8 cellular contexts compared by ENCODE assay signal in the genomic region with DNA sequence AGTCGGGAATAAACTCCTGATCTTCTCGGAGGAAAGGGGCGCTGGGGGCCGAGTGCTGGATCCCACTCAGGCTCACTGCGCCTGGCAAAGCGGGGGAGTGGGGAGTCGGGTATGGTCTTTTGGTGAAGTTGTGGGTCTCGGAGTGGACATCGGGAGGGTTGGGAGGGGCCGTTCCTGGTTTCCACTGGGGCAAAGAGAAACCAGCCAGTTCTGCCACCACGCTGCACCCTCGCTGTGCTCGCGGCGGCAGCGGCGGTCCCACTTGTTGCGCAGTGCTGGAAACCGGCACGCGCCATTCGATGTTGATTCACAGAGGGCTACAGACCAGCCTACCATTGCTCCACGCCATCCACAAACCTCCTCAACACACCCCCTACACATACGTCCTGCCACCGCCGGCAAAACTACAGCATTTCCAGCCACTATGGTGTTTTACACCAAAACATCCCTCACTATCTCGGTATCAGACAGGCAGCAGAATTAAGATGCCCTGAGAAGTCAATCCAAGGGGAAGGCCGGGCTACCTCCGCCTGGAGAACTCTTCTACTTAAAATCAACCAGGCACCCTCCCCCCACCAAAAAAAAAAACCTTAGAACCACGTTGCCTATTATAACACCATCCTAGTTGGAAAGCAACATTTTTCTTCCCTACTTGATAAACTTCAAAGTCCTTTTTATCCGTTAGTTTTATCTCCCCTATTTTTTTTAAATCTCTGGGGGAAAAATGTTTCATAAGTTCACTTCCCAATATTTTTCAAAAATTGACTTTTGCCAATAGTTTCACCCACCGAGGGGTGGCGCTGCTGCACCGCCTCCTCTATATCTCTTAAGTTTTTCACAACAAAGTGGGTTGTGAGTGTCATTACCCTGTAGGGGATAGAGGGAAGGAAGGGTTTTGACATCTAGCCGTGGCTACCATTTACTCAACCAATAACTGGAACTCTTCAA. TPM values are rescaled to one million over a fixed set of nuclear protein-coding genes. Genes with fewer than 3 reads are reported as not detected.
DNase-seq lines count a peak whose midpoint lies in the region; ATAC-seq and TF ChIP-seq lines count a peak whose summit lies in the region.

No MANE protein-coding gene starts in this region.

- H3K36me3 Mint-ChIP-seq in H9 (ENCODE audit: insufficient read depth in 1 of 3, low read depth in 3 of 3) (no peaks in the 10 kb centered on the region), endodermal cell (ENCODE audit: low read depth) (no peaks in the 10 kb centered on the region)

- H3K56ac ChIP-seq in H9 (ENCODE audit: insufficient read length, low read depth, low read length) = no peak overlapping the region

- no peaks in the 10 kb centered on the region for H3K79me2 ChIP-seq in H9 (ENCODE audit: insufficient read depth, low read length)

- no peak overlapping the region for H2BK120ac ChIP-seq in H9 (ENCODE audit: low read depth, low read length, poor library complexity, severe bottlenecking)

- WGBS in H9 (ENCODE audit: extremely low coverage, insufficient read length, low lambda C conversion rate) = no CpG with 5 or more reads among the region's 35 CpGs
- 2 to 3% methylated on average over 14 to 34 of the region's 35 CpGs for WGBS in endodermal cell (ENCODE audit: insufficient coverage in 1 of 2, insufficient read length in 1 of 2), 2 experiments

- DNase-seq in AG04450 (ENCODE audit: low read depth, low spot score) (no peak), H9 (peak; percentile 54), NCI-H774 (lab: John Stamatoyannopoulos, UW) (peak; percentile 81), endodermal cell (peak; percentile 82), middle frontal gyrus (ENCODE audit: extremely low spot score, low spot score) (peak; percentile 44)
- DNase-seq in activated CD8-positive, alpha-beta memory T cell treated with anti-CD3 and anti-CD28 coated beads, Interleukin-2, amount 50 U/mL, for 4 hours = peak; percentile 76
- peak; percentile 88 for DNase-seq in stimulated activated CD8-positive, alpha-beta memory T cell treated with anti-CD3 and anti-CD28 coated beads, Interleukin-4, amount 100 ng/mL, for 48 hours

- no peaks in the 10 kb centered on the region for H4K20me1 ChIP-seq in H9 (ENCODE audit: control insufficient read depth, insufficient read depth, insufficient read length)

- H3K27ac ChIP-seq in AG04450 (ENCODE audit: low read depth, low read length) (peak overlapping the region; percentile 98), H9 (ENCODE audit: insufficient read length, low read depth, low read length) (no peak overlapping the region), endodermal cell (ENCODE audit: low read depth, low read length) (no peak overlapping the region)

- ATAC-seq in HG03039 (IDR thresholded peaks at IDR 0.05; ENCODE audit: unreplicated experiment) = no peak

- H3T11ph ChIP-seq in H9 (ENCODE audit: low read length) = no peak overlapping the region

- H3K4me3 ChIP-seq in AG04450 (ENCODE audit: low read depth, low read length) = peak overlapping the region; percentile 75
- peak overlapping the region; percentile 85 for H3K4me3 ChIP-seq in endodermal cell (ENCODE audit: low read length)

- no peak overlapping the region for H2AFZ ChIP-seq in H9 (ENCODE audit: low read length)

- H3K27me3 ChIP-seq in AG04450 (ENCODE audit: control insufficient read depth, insufficient read depth, low read length) = no peaks in the 10 kb centered on the region
- H3K27me3 ChIP-seq in H9 (ENCODE audit: insufficient read depth, low read length) = peaks cover 4% of the 10 kb centered on the region; the same call in 1 of the 2 replicates
- peaks cover 34% of the 10 kb centered on the region for H3K27me3 ChIP-seq in endodermal cell (ENCODE audit: control insufficient read depth, insufficient read depth, low read length, poor library complexity, severe bottlenecking)

- TF ChIP-seq CTCF in AG04450 (IDR thresholded peaks at IDR 0.05; ENCODE audit: low read depth, low read length) = peak; percentile 89
- TF ChIP-seq CTCF in H9 (conservative IDR thresholded peaks at IDR 0.05) = peak; percentile 95
- TF ChIP-seq CTCF in endodermal cell (conservative IDR thresholded peaks at IDR 0.05) = peak; percentile 99

- H3K27ac Mint-ChIP-seq in H9 (0 out of 7 replicates have a peak overlapping the region, but pooled peaks of 1 of the 3 experiments have one; percentile 34), endodermal cell (no peak overlapping the region)

- no peak overlapping the region for H4K5ac ChIP-seq in H9 (ENCODE audit: insufficient read length, low read depth, low read length)

- CTCF ChIA-PET in AG04450 (lab: Charles Lee) = interaction anchor here (0.6 to 6.5 kb wide), 112 partner anchors 8 to 1494 kb away, joined by 3 to 314 read pairs (median 5); partner anchors contain the start of gene LPP

- H3K4ac ChIP-seq in H9 (ENCODE audit: low read depth, low read length) = no peak overlapping the region

- H3K9me3 Mint-ChIP-seq in H9 (no peaks in the 10 kb centered on the region; a peak in 1 of 5 replicates), endodermal cell (no peaks in the 10 kb centered on the region)

- no peak overlapping the region for H2BK5ac ChIP-seq in H9 (ENCODE audit: insufficient read length, low read length)

- peaks cover 44 to 51% of the 10 kb centered on the region in 2 experiments for H3K4me1 Mint-ChIP-seq in H9
- peaks cover 23% of the 10 kb centered on the region for H3K4me1 Mint-ChIP-seq in endodermal cell

- no peak overlapping the region for H3K23ac ChIP-seq in H9 (ENCODE audit: insufficient read length, low read depth, low read length)

- no peak overlapping the region for H4K91ac ChIP-seq in H9 (ENCODE audit: insufficient read length, low read depth, low read length)

- H2BK12ac ChIP-seq in H9 (ENCODE audit: insufficient read length, low read depth, low read length) = no peak overlapping the region

- H3K14ac ChIP-seq in H9 (ENCODE audit: insufficient read depth, low read length) = no peak overlapping the region

- peak overlapping the region; percentile 8 for H3K9ac ChIP-seq in H9 (ENCODE audit: extremely low read depth, insufficient read length, low read length)
- H3K9ac ChIP-seq in endodermal cell (ENCODE audit: extremely low read depth, low read length, poor library complexity, severe bottlenecking) = peak overlapping the region; percentile 6

- peaks cover 38% of the 10 kb centered on the region for H3K27me3 Mint-ChIP-seq in H9 (ENCODE audit: low read depth)
- H3K27me3 Mint-ChIP-seq in endodermal cell (ENCODE audit: insufficient read depth) = peaks cover 44% of the 10 kb centered on the region

- peak overlapping the region; percentile 16 for H3K18ac ChIP-seq in H9 (ENCODE audit: insufficient read length, low read depth, low read length)

- H3K4me2 ChIP-seq in H9 (ENCODE audit: insufficient read depth, insufficient read length, low read length) = peak overlapping the region; percentile 98

- H3K9me3 ChIP-seq in AG04450 (ENCODE audit: control insufficient read depth, insufficient read depth, low read length) (no peaks in the 10 kb centered on the region), H9 (ENCODE audit: control insufficient read depth, low read depth, low read length) (no peaks in the 10 kb centered on the region), endodermal cell (ENCODE audit: control insufficient read depth, low read length) (no peaks in the 10 kb centered on the region)

- peaks cover 56% of the 10 kb centered on the region for H3K23me2 ChIP-seq in H9 (ENCODE audit: insufficient read length, low read depth, low read length, poor library complexity, severe bottlenecking)

- H2AK5ac ChIP-seq in H9 (ENCODE audit: insufficient read length, low read length) = no peak overlapping the region

- no peaks in the 10 kb centered on the region for H3K79me1 ChIP-seq in H9 (ENCODE audit: insufficient read depth, low read depth, low read length, poor library complexity, severe bottlenecking)

- H4K8ac ChIP-seq in H9 (replicated peaks; ENCODE audit: insufficient read length, low read depth, low read length) = no peak overlapping the region

- no peak overlapping the region for H2BK15ac ChIP-seq in H9 (ENCODE audit: low read depth, low read length)

- H3K4me3 Mint-ChIP-seq in H9 (peak overlapping the region; percentile 85 to 92), endodermal cell (peak overlapping the region; percentile 71)

- no peaks in the 10 kb centered on the region for H3K36me3 ChIP-seq in endodermal cell (ENCODE audit: control insufficient read depth, insufficient read depth, low read length)

- POLR2A ChIA-PET in AG04450 (lab: Yijun Ruan, JAX) = interaction anchor here (0.6 to 2.0 kb wide), 3 partner anchors 411 to 1214 kb away, joined by 3 to 8 read pairs (median 5); no protein-coding TSS in a partner anchor

- no peak overlapping the region for H2BK20ac ChIP-seq in H9 (ENCODE audit: low read depth, low read length, poor library complexity, severe bottlenecking)

- peaks cover 4% of the 10 kb centered on the region; the same call in 1 of the 2 replicates for H3K4me1 ChIP-seq in H9 (ENCODE audit: insufficient read depth, low read length)
- no peaks in the 10 kb centered on the region for H3K4me1 ChIP-seq in endodermal cell (ENCODE audit: control insufficient read depth, insufficient read depth, low read length)

RNA-seq across cellular contexts. Expression of gene BCL6, which starts 3.6 kb away (rescaled TPM):
- polyA plus RNA-seq in AG04450 (2011; rRNA removed) = 12.8 and 19.2 TPM in 2 replicates
- 38.5 and 41.9 TPM in 2 replicates for polyA minus RNA-seq in AG04450 (2011; rRNA and poly(A)+ RNA removed)
- total RNA-seq in H9 (2021) = 3.4 and 4.1 TPM in 2 replicates
- total RNA-seq in endodermal cell = 1 to 10 TPM; 3.8 to 3.9 TPM
- 12.9 TPM for polyA plus RNA-seq in endodermal cell (2013, experiment 1 of 2)
- polyA plus RNA-seq in endodermal cell (2013, experiment 2 of 2) = 8.9 TPM

RNA-seq across cellular contexts. Expression of gene RTP2, which starts 39.3 kb away (rescaled TPM):
- polyA plus RNA-seq in AG04450 (2011; rRNA removed) = not detected in 2 replicates
- not detected in 2 replicates for polyA minus RNA-seq in AG04450 (2011; rRNA and poly(A)+ RNA removed)
- total RNA-seq in H9 (2021) (not detected in 2 replicates), endodermal cell (not detected)
- polyA plus RNA-seq in endodermal cell (2013, experiment 1 of 2) = not detected
- polyA plus RNA-seq in endodermal cell (2013, experiment 2 of 2) = not detected
